Comparison of ENCODE assay signal across 8 cellular contexts in the genomic region with DNA sequence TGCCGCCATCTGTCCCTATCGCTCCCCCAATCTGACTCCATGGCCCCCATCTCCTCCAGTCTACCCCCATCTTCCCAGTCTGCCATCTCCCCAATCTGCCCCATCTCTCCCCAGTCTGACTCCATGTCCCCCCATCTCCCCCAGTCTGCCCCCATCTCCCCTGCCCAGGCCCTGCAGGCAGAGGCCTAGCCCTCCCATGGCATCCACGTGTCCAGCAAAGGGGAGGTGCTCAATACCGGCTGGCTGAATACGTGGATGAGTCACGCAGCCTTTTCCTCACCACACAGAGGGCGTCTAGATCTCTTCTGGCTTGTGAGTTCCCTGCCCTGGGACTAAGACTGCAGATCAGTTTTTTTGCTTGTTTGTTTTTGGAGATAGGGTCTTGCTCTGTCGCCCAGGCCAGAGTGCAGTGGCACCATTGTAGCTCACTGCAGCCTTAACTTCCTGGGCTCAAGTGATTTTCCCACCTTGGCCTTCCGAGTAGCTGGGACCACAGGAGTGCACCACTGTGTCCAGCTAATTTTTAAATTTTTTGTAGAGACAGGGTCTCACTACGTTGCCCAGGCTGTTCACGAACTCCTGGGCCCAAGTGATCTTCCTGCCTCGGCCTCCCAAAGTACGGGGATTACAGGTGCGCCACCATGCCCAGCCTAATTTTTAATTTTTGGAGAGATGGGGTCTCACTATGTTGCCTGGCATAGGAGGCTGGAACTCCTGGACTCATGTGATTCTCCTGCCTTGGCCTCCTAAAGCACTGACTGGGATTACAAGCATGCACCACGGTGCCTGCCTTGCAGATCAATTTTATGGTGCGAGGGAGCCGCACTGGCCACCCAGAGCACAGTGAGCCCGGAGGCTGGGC. TPM values are rescaled to one million over a fixed set of nuclear protein-coding genes. Genes with fewer than 3 reads are reported as not detected.
DNase-seq lines count a peak whose midpoint lies in the region; ATAC-seq and TF ChIP-seq lines count a peak whose summit lies in the region.

No MANE protein-coding gene starts in this region.

- no peaks in the 10 kb centered on the region for H4K20me1 ChIP-seq in fibroblast of lung (ENCODE audit: control insufficient read depth, extremely low read depth, insufficient read depth, low read length)

- H3K4me2 ChIP-seq in fibroblast of lung (ENCODE audit: extremely low read depth, insufficient read depth, low read length), result peak overlapping the region; percentile 70

- TF ChIP-seq POLR2A in Peyer's patch (IDR thresholded peaks at IDR 0.05), result no peak

- intact Hi-C loops in activated T-helper 1 cell treated with anti-CD3 and anti-CD28 coated beads, Interleukin-12 subunit alpha, Interleukin-12 subunit beta, Interleukin-2, Interleukin-4 antibody, amounts not matched to agents 30 ng/mL and 10 ng/mL and 1 ng/mL, durations not matched to agents 14 hours and 24 hours and 36 hours (cut with micrococcal nuclease), result loop anchor here (1.0 to 2.0 kb wide), 6 partner anchors 15 to 880 kb away; a partner anchor contains a TSS

- H3K27me3 ChIP-seq in Peyer's patch, result no peaks in the 10 kb centered on the region
- no peaks in the 10 kb centered on the region for H3K27me3 ChIP-seq in fibroblast of lung (ENCODE audit: control insufficient read depth, insufficient read depth, low read length)

- H3K9me3 Mint-ChIP-seq in activated T-helper 1 cell treated with anti-CD3 and anti-CD28 coated beads, Interleukin-12 subunit alpha, Interleukin-12 subunit beta, Interleukin-2, Interleukin-4 antibody, amounts not matched to agents 30 ng/mL and 10 ng/mL and 1 ng/mL, durations not matched to agents 14 hours and 24 hours and 36 hours, result no peaks in the 10 kb centered on the region
- H3K9me3 Mint-ChIP-seq in naive B cell, result peaks cover 0 to 3% (median 0%) of the 10 kb centered on the region in 7 donors

- H3K4me3 ChIP-seq in Peyer's patch (peak overlapping the region; percentile 72 to 93 (median 80)), fibroblast of lung (replicated peaks in 1 of 4; ENCODE audit: control extremely low read depth in 1 of 4, insufficient read depth in 1 of 4, low read depth in 3 of 4, low read length in 4 of 4) (peak overlapping the region; percentile 21 to 70 (median 34))

- peak; percentile 58 for DNase-seq in COR-L47 (lab: John Stamatoyannopoulos, UW)
- peak; percentile 56 to 91 (median 82) for DNase-seq in Peyer's patch
- peak; percentile 53 for DNase-seq in activated T-helper 1 cell treated with anti-CD3 and anti-CD28 coated beads, Interleukin-12 subunit alpha, Interleukin-12 subunit beta, Interleukin-2, Interleukin-4 antibody, amounts not matched to agents 30 ng/mL and 10 ng/mL and 1 ng/mL, durations not matched to agents 14 hours and 24 hours and 36 hours (ENCODE audit: low spot score)
- peak; percentile 93 to 94 for DNase-seq in fibroblast of lung (ENCODE audit: low read depth in 2 of 2)
- DNase-seq in naive B cell, result no peak
- peak in 5 of 6 experiments; percentile 22 to 39 (median 24) for DNase-seq in stimulated activated naive CD4-positive, alpha-beta T cell (lab: John Stamatoyannopoulos, UW)

- H3K36me3 Mint-ChIP-seq in activated T-helper 1 cell treated with anti-CD3 and anti-CD28 coated beads, Interleukin-12 subunit alpha, Interleukin-12 subunit beta, Interleukin-2, Interleukin-4 antibody, amounts not matched to agents 30 ng/mL and 10 ng/mL and 1 ng/mL, durations not matched to agents 14 hours and 24 hours and 36 hours (ENCODE audit: low read depth), result no peaks in the 10 kb centered on the region
- H3K36me3 Mint-ChIP-seq in naive B cell, result peaks cover 3 to 5% of the 10 kb centered on the region in 2 donors

- peak overlapping the region; percentile 81 for H3K9ac ChIP-seq in fibroblast of lung (ENCODE audit: insufficient read depth, low read length)

- no peaks in the 10 kb centered on the region for H3K36me3 ChIP-seq in Peyer's patch
- H3K36me3 ChIP-seq in fibroblast of lung (ENCODE audit: control insufficient read depth, insufficient read depth, low read length), result peaks cover 5% of the 10 kb centered on the region

- H3K79me2 ChIP-seq in fibroblast of lung (ENCODE audit: control insufficient read depth, insufficient read depth, low read length), result peaks cover 29% of the 10 kb centered on the region

- peak; percentile 17 for ATAC-seq in HG03196 (IDR thresholded peaks at IDR 0.05; ENCODE audit: unreplicated experiment)
- ATAC-seq in naive B cell (ENCODE audit: low read depth in 2 of 2), result no peak
- ATAC-seq in GM21367 (IDR thresholded peaks at IDR 0.05; ENCODE audit: unreplicated experiment), result no peak

- H3K4me3 Mint-ChIP-seq in activated T-helper 1 cell treated with anti-CD3 and anti-CD28 coated beads, Interleukin-12 subunit alpha, Interleukin-12 subunit beta, Interleukin-2, Interleukin-4 antibody, amounts not matched to agents 30 ng/mL and 10 ng/mL and 1 ng/mL, durations not matched to agents 14 hours and 24 hours and 36 hours, result peak overlapping the region; percentile 82
- peak overlapping the region; percentile 67 to 90 (median 82) for H3K4me3 Mint-ChIP-seq in naive B cell

- H3K27me3 Mint-ChIP-seq in activated T-helper 1 cell treated with anti-CD3 and anti-CD28 coated beads, Interleukin-12 subunit alpha, Interleukin-12 subunit beta, Interleukin-2, Interleukin-4 antibody, amounts not matched to agents 30 ng/mL and 10 ng/mL and 1 ng/mL, durations not matched to agents 14 hours and 24 hours and 36 hours (ENCODE audit: insufficient read depth), result no peaks in the 10 kb centered on the region
- H3K27me3 Mint-ChIP-seq in naive B cell, result peaks cover 0 to 10% (median 0%) of the 10 kb centered on the region in 3 donors

- H3K9me3 ChIP-seq in Peyer's patch (no peaks in the 10 kb centered on the region), fibroblast of lung (ENCODE audit: control insufficient read depth, insufficient read depth, low read depth, low read length) (no peaks in the 10 kb centered on the region)

- H3K4me1 ChIP-seq in Peyer's patch, result peaks cover 3 to 26% (median 13%) of the 10 kb centered on the region in 4 donors
- H3K4me1 ChIP-seq in fibroblast of lung (ENCODE audit: control insufficient read depth, extremely low read depth, insufficient read depth, low read length), result peaks cover 5% of the 10 kb centered on the region

- peaks cover 25% of the 10 kb centered on the region for H3K4me1 Mint-ChIP-seq in activated T-helper 1 cell treated with anti-CD3 and anti-CD28 coated beads, Interleukin-12 subunit alpha, Interleukin-12 subunit beta, Interleukin-2, Interleukin-4 antibody, amounts not matched to agents 30 ng/mL and 10 ng/mL and 1 ng/mL, durations not matched to agents 14 hours and 24 hours and 36 hours (ENCODE audit: low read depth)
- peaks cover 53 to 61% (median 54%) of the 10 kb centered on the region in 3 donors for H3K4me1 Mint-ChIP-seq in naive B cell

- peak overlapping the region; percentile 44 for H2AFZ ChIP-seq in fibroblast of lung (ENCODE audit: low read length)

- TF ChIP-seq CTCF in Peyer's patch (IDR thresholded peaks at IDR 0.05) (no peak), fibroblast of lung (conservative IDR thresholded peaks at IDR 0.05 in 1 of 2, IDR thresholded peaks at IDR 0.05 in 1 of 2; ENCODE audit: low read depth in 1 of 2, low read length in 2 of 2) (no peak)

- H3K27ac Mint-ChIP-seq in activated T-helper 1 cell treated with anti-CD3 and anti-CD28 coated beads, Interleukin-12 subunit alpha, Interleukin-12 subunit beta, Interleukin-2, Interleukin-4 antibody, amounts not matched to agents 30 ng/mL and 10 ng/mL and 1 ng/mL, durations not matched to agents 14 hours and 24 hours and 36 hours, result peak overlapping the region; percentile 91
- H3K27ac Mint-ChIP-seq in naive B cell, result peak overlapping the region; percentile 14 to 99 (median 90)

- H3K27ac ChIP-seq in Peyer's patch, result peak overlapping the region; percentile 86 to 96 (median 90)
- peak overlapping the region; percentile 76 for H3K27ac ChIP-seq in fibroblast of lung (ENCODE audit: insufficient read depth, low read length)

RNA-seq across cellular contexts. Expression of a gene that starts 15.3 kb away (rescaled TPM):
- total RNA-seq in Peyer's patch, result 10 to 100 TPM in 1 of 4 donors, 1 to 10 TPM in 3; 1.4 to 13.2 (median 4.4) TPM
- total RNA-seq in activated T-helper 1 cell treated with anti-CD3 and anti-CD28 coated beads, Interleukin-12 subunit alpha, Interleukin-12 subunit beta, Interleukin-2, Interleukin-4 antibody, amounts not matched to agents 30 ng/mL and 10 ng/mL and 1 ng/mL, durations not matched to agents 14 hours and 24 hours and 36 hours, result 2.2 and 2.8 TPM in 2 replicates
- 3.1 and 3.3 TPM in 2 replicates for total RNA-seq in fibroblast of lung
- polyA plus RNA-seq in fibroblast of lung, result 0.30 and 2.2 TPM in 2 replicates
- 0.27 and 0.87 TPM in 2 replicates for polyA plus RNA-seq in fibroblast of lung (2012)
- polyA minus RNA-seq in fibroblast of lung (ENCODE audit: low replicate concordance), result 0.44 and 18.7 TPM in 2 replicates
- polyA plus RNA-seq in naive B cell (ENCODE audit: low read depth in 6 of 6), result 1 to 10 TPM; 2.0 to 9.7 (median 3.9) TPM

RNA-seq across cellular contexts. Expression of a gene that starts 46.0 kb away (rescaled TPM):
- total RNA-seq in Peyer's patch, result 10 to 100 TPM in 1 of 4 donors, 1 to 10 TPM in 2, not detected in 1; 2.3 to 23.1 (median 2.5) TPM
- not detected in 2 replicates for total RNA-seq in activated T-helper 1 cell treated with anti-CD3 and anti-CD28 coated beads, Interleukin-12 subunit alpha, Interleukin-12 subunit beta, Interleukin-2, Interleukin-4 antibody, amounts not matched to agents 30 ng/mL and 10 ng/mL and 1 ng/mL, durations not matched to agents 14 hours and 24 hours and 36 hours
- total RNA-seq in fibroblast of lung, result not detected in 2 replicates
- not detected in 2 replicates for polyA plus RNA-seq in fibroblast of lung
- polyA plus RNA-seq in fibroblast of lung (2012), result not detected in 2 replicates
- polyA minus RNA-seq in fibroblast of lung (ENCODE audit: low replicate concordance), result not detected in 2 replicates
- polyA plus RNA-seq in naive B cell (ENCODE audit: low read depth in 6 of 6), result not detected

RNA-seq across cellular contexts. Expression of a gene that starts 53.7 kb away (rescaled TPM):
- total RNA-seq in Peyer's patch (10 to 100 TPM; 15.9 to 41.3 (median 24.7) TPM), fibroblast of lung (9.2 and 11.7 TPM in 2 replicates)
- total RNA-seq in activated T-helper 1 cell treated with anti-CD3 and anti-CD28 coated beads, Interleukin-12 subunit alpha, Interleukin-12 subunit beta, Interleukin-2, Interleukin-4 antibody, amounts not matched to agents 30 ng/mL and 10 ng/mL and 1 ng/mL, durations not matched to agents 14 hours and 24 hours and 36 hours, result 14.3 and 18.6 TPM in 2 replicates
- polyA plus RNA-seq in fibroblast of lung (4.0 and 4.3 TPM in 2 replicates), naive B cell (ENCODE audit: low read depth in 6 of 6) (10 to 100 TPM; 22.6 to 34.5 (median 27.0) TPM)
- polyA plus RNA-seq in fibroblast of lung (2012), result 5.0 and 5.3 TPM in 2 replicates
- polyA minus RNA-seq in fibroblast of lung (ENCODE audit: low replicate concordance), result 1.6 and 4.4 TPM in 2 replicates

RNA-seq across cellular contexts. Expression of a gene that starts 58.9 kb away (rescaled TPM):
- total RNA-seq in Peyer's patch (1 to 10 TPM in 3 of 4 donors, under 1 TPM in 1; 0.53 to 8.3 (median 2.1) TPM), fibroblast of lung (1.5 and 2.3 TPM in 2 replicates)
- not detected in 2 replicates for total RNA-seq in activated T-helper 1 cell treated with anti-CD3 and anti-CD28 coated beads, Interleukin-12 subunit alpha, Interleukin-12 subunit beta, Interleukin-2, Interleukin-4 antibody, amounts not matched to agents 30 ng/mL and 10 ng/mL and 1 ng/mL, durations not matched to agents 14 hours and 24 hours and 36 hours
- polyA plus RNA-seq in fibroblast of lung (2.0 and 2.4 TPM in 2 replicates), naive B cell (ENCODE audit: low read depth in 6 of 6) (under 1 TPM in 3 of 6 donors, not detected in 3; 0.40 to 0.88 (median 0.65) TPM)
- polyA plus RNA-seq in fibroblast of lung (2012), result 2.2 and 2.9 TPM in 2 replicates
- polyA minus RNA-seq in fibroblast of lung (ENCODE audit: low replicate concordance), result 3.5 TPM in 2 replicates
